ENCODE assay signal across 9 cellular contexts in genomic region chr2:235666240-235666781, GRCh38.
A peak's percentile ranks its signal among the peaks of the same experiment; 100 is the strongest.
DNase-seq lines count a peak whose midpoint lies in the region; ATAC-seq, FAIRE-seq and TF ChIP-seq lines count a peak whose summit lies in the region.
"Had no signal": no experiment of that assay in that cellular context is flagged by ENCODE, and none has a peak within 500 bp of the region (broad histone marks: within the 10 kb centered on the region; RNA-seq: fewer than 3 reads in every experiment).

No MANE protein-coding gene starts in this region.

- H3K4me3 Mint-ChIP-seq in neural progenitor cell: peak overlapping the region; percentile 72

- TF ChIP-seq POLR2A in NB4 (IDR thresholded peaks at IDR 0.05; ENCODE audit: extremely low read depth, insufficient read length) (no peak), gastroesophageal sphincter (IDR thresholded peaks at IDR 0.05) (no peak)

- H3K36me3 ChIP-seq in gastroesophageal sphincter (no peaks in the 10 kb centered on the region), neural progenitor cell (no peaks in the 10 kb centered on the region)

- no peak overlapping the region for H2AFZ ChIP-seq in neural progenitor cell (replicated peaks)

- peaks cover 12% of the 10 kb centered on the region for H3F3A ChIP-seq in neural progenitor cell (ENCODE audit: low read depth)

- TF ChIP-seq EP300 in gastroesophageal sphincter (IDR thresholded peaks at IDR 0.05): no peak

- H3K9me3 Mint-ChIP-seq in neural progenitor cell: no peaks in the 10 kb centered on the region

- ATAC-seq in gastroesophageal sphincter (peak; percentile 34), GM18907 (IDR thresholded peaks at IDR 0.05; ENCODE audit: unreplicated experiment) (no peak), HG03565 (IDR thresholded peaks at IDR 0.05; ENCODE audit: unreplicated experiment) (no peak)

- H3K27me3 Mint-ChIP-seq in neural progenitor cell (ENCODE audit: insufficient read depth, low read depth): peaks cover 7% of the 10 kb centered on the region

- peak; percentile 53 for DNase-seq in COLO668 (lab: John Stamatoyannopoulos, UW; ENCODE audit: unreplicated experiment)
- DNase-seq in NB4 (ENCODE audit: low read depth): peak; percentile 33
- peak; percentile 80 for DNase-seq in neural progenitor cell (ENCODE audit: low spot score)
- DNase-seq in effector CD8-positive, alpha-beta T cell (lab: John Stamatoyannopoulos, UW): no peak

- H3K27me3 ChIP-seq in gastroesophageal sphincter (no peaks in the 10 kb centered on the region), neural progenitor cell (peaks cover 14% of the 10 kb centered on the region)

- peaks cover 90% of the 10 kb centered on the region for H4K20me1 ChIP-seq in neural progenitor cell (ENCODE audit: low read depth)

- H3K4me3 ChIP-seq in NB4 (ENCODE audit: low read depth, low read length) (no peak overlapping the region), gastroesophageal sphincter (peak overlapping the region; percentile 15 to 43), neural progenitor cell (peak overlapping the region; percentile 48)
- H3K4me3 ChIP-seq: lung had no signal

- peaks cover 47% of the 10 kb centered on the region for H3K4me1 Mint-ChIP-seq in neural progenitor cell

- WGBS in gastroesophageal sphincter (ENCODE audit: low coverage in 1 of 2), 2 donors: 2 to 7% methylated on average over 2 to 4 of the region's 4 CpGs

- peak; percentile 84 for FAIRE-seq in TTC549 (lab: Jason Lieb, UNC)

- TF ChIP-seq CTCF in NB4 (IDR thresholded peaks at IDR 0.05; ENCODE audit: low read depth, low read length) (no peak), gastroesophageal sphincter (IDR thresholded peaks at IDR 0.05) (no peak), neural progenitor cell (IDR thresholded peaks at IDR 0.05) (no peak)

- peaks cover 75% of the 10 kb centered on the region for H3K79me2 ChIP-seq in neural progenitor cell (ENCODE audit: low read depth)

- peak overlapping the region; percentile 36 for H3K9ac ChIP-seq in neural progenitor cell

- H3K4me1 ChIP-seq in gastroesophageal sphincter (peaks cover 0 to 51% (median 16%) of the 10 kb centered on the region in 3 donors), neural progenitor cell (peaks cover 33% of the 10 kb centered on the region)

- no peaks in the 10 kb centered on the region for H3K9me3 ChIP-seq in gastroesophageal sphincter
- H3K9me3 ChIP-seq in neural progenitor cell (ENCODE audit: low read depth): no peaks in the 10 kb centered on the region

- H3K36me3 Mint-ChIP-seq in neural progenitor cell: no peaks in the 10 kb centered on the region

- H3K27ac ChIP-seq in gastroesophageal sphincter: peak overlapping the region; percentile 16 to 76 (median 72)
- no peak overlapping the region for H3K27ac ChIP-seq in neural progenitor cell

- peak overlapping the region; percentile 90 for H3K4me2 ChIP-seq in neural progenitor cell

- H3K27ac Mint-ChIP-seq in neural progenitor cell: peak overlapping the region; percentile 50
